Comparison of ENCODE assay signal across 8 cellular contexts in the genomic region with DNA sequence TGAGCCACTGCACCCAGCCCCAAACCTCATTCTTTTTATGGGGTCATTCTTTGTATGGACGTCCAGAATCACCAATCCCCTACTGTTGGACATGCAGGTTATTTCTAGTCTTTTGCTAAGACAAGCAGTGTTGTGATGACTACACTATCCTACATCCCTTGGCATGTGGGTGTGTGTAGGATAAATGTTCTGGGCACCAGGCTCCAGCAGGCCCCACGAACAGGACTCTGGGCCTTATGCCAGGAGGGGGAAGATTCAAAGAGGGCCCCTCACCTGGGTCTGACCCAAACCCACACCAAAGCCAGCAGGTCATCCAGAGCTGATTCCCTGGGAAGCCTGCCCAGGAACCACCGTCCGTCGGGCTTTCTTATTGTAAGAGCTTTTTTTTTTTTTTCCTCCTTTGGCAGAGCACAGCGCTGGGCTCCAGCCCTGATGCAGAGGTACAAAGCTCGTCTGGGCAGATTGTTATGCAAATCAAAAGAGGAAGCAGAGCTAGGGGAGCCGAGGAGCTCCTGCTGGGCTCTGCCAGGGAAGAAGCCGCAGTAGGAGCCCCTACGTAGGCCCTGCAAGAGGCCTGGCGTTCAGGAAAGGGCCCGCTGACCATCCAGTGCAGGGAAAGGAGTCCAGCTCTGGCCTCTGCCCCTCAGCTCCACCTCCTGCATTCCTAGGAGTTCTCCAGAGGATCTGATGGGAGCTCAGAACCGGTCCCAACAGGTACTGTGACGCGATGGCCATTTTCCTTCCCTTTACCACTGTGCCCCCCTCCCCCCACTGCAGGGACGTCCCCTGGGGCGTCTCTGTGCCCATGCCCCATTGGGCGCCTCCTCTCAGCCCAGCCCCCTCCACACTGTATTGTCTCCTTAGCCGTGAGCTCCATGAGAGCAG. TPM values are rescaled to one million over a fixed set of nuclear protein-coding genes. Genes with fewer than 3 reads are reported as not detected.
DNase-seq lines count a peak whose midpoint lies in the region; ATAC-seq, FAIRE-seq and TF ChIP-seq lines count a peak whose summit lies in the region.

No MANE protein-coding gene starts in this region.

- H3K27ac Mint-ChIP-seq in T-helper 17 cell: peak overlapping the region; percentile 98

- TF ChIP-seq CTCF in kidney (IDR thresholded peaks at IDR 0.05; ENCODE audit: borderline replicate concordance, extremely low read depth, insufficient read depth): no peak

- H3K4me3 ChIP-seq in kidney (ENCODE audit: low read length in 2 of 2): no peak overlapping the region

- H3K4me1 Mint-ChIP-seq in T-helper 17 cell: peaks cover 28% of the 10 kb centered on the region

- H3K27ac ChIP-seq in kidney (ENCODE audit: low read depth in 2 of 2, low read length in 2 of 2): peak overlapping the region in 1 of 2 donors; percentile 37

- H3K36me3 ChIP-seq in kidney (ENCODE audit: control insufficient read depth in 1 of 2, insufficient read depth in 2 of 2, low read length in 2 of 2): no peaks in the 10 kb centered on the region

- DNase-seq in COLO668 (lab: John Stamatoyannopoulos, UW; ENCODE audit: unreplicated experiment) (peak; percentile 49), GM19239 (ENCODE audit: insufficient read length, low spot score) (peak; percentile 75), T-helper 17 cell (no peak), left cardiac atrium (peak; percentile 40), sciatic nerve (ENCODE audit: low spot score) (no peak), kidney (no peak)
- no peak for DNase-seq in activated CD4-positive, CD25-positive, alpha-beta regulatory T cell (lab: John Stamatoyannopoulos, UW)

- peak; percentile 71 for ATAC-seq in HG03442 (IDR thresholded peaks at IDR 0.05; ENCODE audit: unreplicated experiment)
- no peak for ATAC-seq in T-helper 17 cell
- ATAC-seq in left cardiac atrium: peak; percentile 51 to 81
- peak; percentile 69 for ATAC-seq in sciatic nerve

- intact Hi-C loops in left cardiac atrium (cut with DNase I) (no loop called here), sciatic nerve (cut with DNase I) (loop anchor here (5.0 kb wide), 1 partner anchor 1368 kb away; no protein-coding TSS in a partner anchor), kidney (cut with DNase I) (no loop called here)

- H3K9me3 ChIP-seq in T-helper 17 cell (ENCODE audit: control insufficient read depth, low read length, poor library complexity, severe bottlenecking) (no peaks in the 10 kb centered on the region), kidney (ENCODE audit: control insufficient read depth in 1 of 2, low read length in 2 of 2) (no peaks in the 10 kb centered on the region)

- FAIRE-seq in GM19239 (lab: Jason Lieb, UNC): peak; percentile 49
- no peak for FAIRE-seq in kidney (lab: Jason Lieb, UNC)

- H3K4me3 Mint-ChIP-seq in T-helper 17 cell: peak overlapping the region; percentile 91

- peaks cover 0 to 4% of the 10 kb centered on the region in 2 donors for H3K4me1 ChIP-seq in kidney (ENCODE audit: control insufficient read depth in 1 of 2, insufficient read depth in 1 of 2, low read depth in 1 of 2, low read length in 2 of 2)

- H3K27me3 Mint-ChIP-seq in T-helper 17 cell: no peaks in the 10 kb centered on the region

- H3K9ac ChIP-seq in kidney (ENCODE audit: low read length in 2 of 2): no peak overlapping the region

- H3K36me3 Mint-ChIP-seq in T-helper 17 cell (ENCODE audit: low read depth): no peaks in the 10 kb centered on the region

RNA-seq across cellular contexts. Expression of gene FURIN, which starts 29.0 kb away (rescaled TPM):
- total RNA-seq in T-helper 17 cell (100 to 1,000 TPM; 133 to 260 TPM), left cardiac atrium (10 to 100 TPM; 57.7 to 78.6 TPM), sciatic nerve (51.6 TPM), kidney (75.9 TPM)
- polyA plus RNA-seq in kidney (ENCODE audit: insufficient read depth, low read depth, low replicate concordance): 36.4 TPM

RNA-seq across cellular contexts. Expression of gene FES, which starts 44.9 kb away (rescaled TPM):
- total RNA-seq in T-helper 17 cell: 10 to 100 TPM in 1 of 2 donors, 1 to 10 TPM in 1; 6.0 to 12.7 TPM
- 10 to 100 TPM; 26.9 to 29.2 TPM for total RNA-seq in left cardiac atrium
- total RNA-seq in sciatic nerve: 44.8 TPM
- total RNA-seq in kidney: 33.5 TPM
- polyA plus RNA-seq in kidney (ENCODE audit: insufficient read depth, low read depth, low replicate concordance): 9.3 TPM

Comparison
In these comparisons a context has a peak if more than half of its experiments do, and no peak if none do; other contexts are left out.
1. DNase-seq: peak in COLO668 (single experiment), GM19239 (single experiment) and left cardiac atrium (single experiment); none in T-helper 17 cell (0 of 3), sciatic nerve (single experiment), activated CD4-positive, CD25-positive, alpha-beta regulatory T cell (0 of 4) and kidney (single experiment).